Comparison of ENCODE assay signal across 1 cellular context in genomic region chr5:87266914-87267573, GRCh38.
TF ChIP-seq lines count a peak whose summit lies in the region.

No MANE protein-coding gene starts in this region.

TF ChIP-seq in GM12878, 131 proteins besides CTCF, POLR2A, EP300 and RAD21 (continued from another document):
- no peak for TF ChIP-seq PKNOX1 (IDR thresholded peaks at IDR 0.05)
- TF ChIP-seq, protein P1, sequence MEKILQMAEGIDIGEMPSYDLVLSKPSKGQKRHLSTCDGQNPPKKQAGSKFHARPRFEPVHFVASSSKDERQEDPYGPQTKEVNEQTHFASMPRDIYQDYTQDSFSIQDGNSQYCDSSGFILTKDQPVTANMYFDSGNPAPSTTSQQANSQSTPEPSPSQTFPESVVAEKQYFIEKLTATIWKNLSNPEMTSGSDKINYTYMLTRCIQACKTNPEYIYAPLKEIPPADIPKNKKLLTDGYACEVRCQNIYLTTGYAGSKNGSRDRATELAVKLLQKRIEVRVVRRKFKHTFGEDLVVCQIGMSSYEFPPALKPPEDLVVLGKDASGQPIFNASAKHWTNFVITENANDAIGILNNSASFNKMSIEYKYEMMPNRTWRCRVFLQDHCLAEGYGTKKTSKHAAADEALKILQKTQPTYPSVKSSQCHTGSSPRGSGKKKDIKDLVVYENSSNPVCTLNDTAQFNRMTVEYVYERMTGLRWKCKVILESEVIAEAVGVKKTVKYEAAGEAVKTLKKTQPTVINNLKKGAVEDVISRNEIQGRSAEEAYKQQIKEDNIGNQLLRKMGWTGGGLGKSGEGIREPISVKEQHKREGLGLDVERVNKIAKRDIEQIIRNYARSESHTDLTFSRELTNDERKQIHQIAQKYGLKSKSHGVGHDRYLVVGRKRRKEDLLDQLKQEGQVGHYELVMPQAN (conservative IDR thresholded peaks at IDR 0.05) = 0 out of 2 replicates have a peak, but pooled peaks have one; percentile 49
- TF ChIP-seq, protein P2, sequence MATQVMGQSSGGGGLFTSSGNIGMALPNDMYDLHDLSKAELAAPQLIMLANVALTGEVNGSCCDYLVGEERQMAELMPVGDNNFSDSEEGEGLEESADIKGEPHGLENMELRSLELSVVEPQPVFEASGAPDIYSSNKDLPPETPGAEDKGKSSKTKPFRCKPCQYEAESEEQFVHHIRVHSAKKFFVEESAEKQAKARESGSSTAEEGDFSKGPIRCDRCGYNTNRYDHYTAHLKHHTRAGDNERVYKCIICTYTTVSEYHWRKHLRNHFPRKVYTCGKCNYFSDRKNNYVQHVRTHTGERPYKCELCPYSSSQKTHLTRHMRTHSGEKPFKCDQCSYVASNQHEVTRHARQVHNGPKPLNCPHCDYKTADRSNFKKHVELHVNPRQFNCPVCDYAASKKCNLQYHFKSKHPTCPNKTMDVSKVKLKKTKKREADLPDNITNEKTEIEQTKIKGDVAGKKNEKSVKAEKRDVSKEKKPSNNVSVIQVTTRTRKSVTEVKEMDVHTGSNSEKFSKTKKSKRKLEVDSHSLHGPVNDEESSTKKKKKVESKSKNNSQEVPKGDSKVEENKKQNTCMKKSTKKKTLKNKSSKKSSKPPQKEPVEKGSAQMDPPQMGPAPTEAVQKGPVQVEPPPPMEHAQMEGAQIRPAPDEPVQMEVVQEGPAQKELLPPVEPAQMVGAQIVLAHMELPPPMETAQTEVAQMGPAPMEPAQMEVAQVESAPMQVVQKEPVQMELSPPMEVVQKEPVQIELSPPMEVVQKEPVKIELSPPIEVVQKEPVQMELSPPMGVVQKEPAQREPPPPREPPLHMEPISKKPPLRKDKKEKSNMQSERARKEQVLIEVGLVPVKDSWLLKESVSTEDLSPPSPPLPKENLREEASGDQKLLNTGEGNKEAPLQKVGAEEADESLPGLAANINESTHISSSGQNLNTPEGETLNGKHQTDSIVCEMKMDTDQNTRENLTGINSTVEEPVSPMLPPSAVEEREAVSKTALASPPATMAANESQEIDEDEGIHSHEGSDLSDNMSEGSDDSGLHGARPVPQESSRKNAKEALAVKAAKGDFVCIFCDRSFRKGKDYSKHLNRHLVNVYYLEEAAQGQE (IDR thresholded peaks at IDR 0.05; ENCODE audit: low read depth, low read length) = no peak
- TF ChIP-seq PBX3 (IDR thresholded peaks at IDR 0.05; ENCODE audit: insufficient replicate concordance, low read depth, low read length) = no peak
- no peak for TF ChIP-seq ZSCAN29 (IDR thresholded peaks at IDR 0.05)
- no peak for TF ChIP-seq TCF3 (IDR thresholded peaks at IDR 0.05; ENCODE audit: borderline replicate concordance, insufficient read depth, low read depth, low read length)
- TF ChIP-seq MLLT1 (IDR thresholded peaks at IDR 0.05) = 0 out of 2 replicates have a peak, but pooled peaks have one; percentile 13
- TF ChIP-seq KAT2A (conservative IDR thresholded peaks at IDR 0.05; ENCODE audit: control insufficient read depth, low read depth, low read length) = no peak
- peak; percentile 52; the same call in 1 of the 2 replicates for TF ChIP-seq CBX5 (IDR thresholded peaks at IDR 0.05; ENCODE audit: low read depth)
- TF ChIP-seq SRF (IDR thresholded peaks at IDR 0.05; ENCODE audit: low read depth in 2 of 2, low read length in 2 of 2) = no peak
- TF ChIP-seq LARP7 (IDR thresholded peaks at IDR 0.05) = no peak
